ENCODE assay signal across 8 cellular contexts in genomic region chr15:33994005-33994615, GRCh38.
DNase-seq lines count a peak whose midpoint lies in the region; TF ChIP-seq lines count a peak whose summit lies in the region.

No MANE protein-coding gene starts in this region.

- H3K27ac ChIP-seq in parathyroid adenoma (no peak overlapping the region), RWPE1 (no peak overlapping the region)

- no peaks in the 10 kb centered on the region for H3K79me2 ChIP-seq in parathyroid adenoma

- POLR2A ChIA-PET in RWPE1 (lab: Yijun Ruan, JAX; ENCODE audit: low non-redundant PET): no interaction called here

- H3K4me3 ChIP-seq in astrocyte of the cerebellum (ENCODE audit: low read depth, low read length) (no peak overlapping the region), parathyroid adenoma (ENCODE audit: low read depth, low read length) (no peak overlapping the region)

- in situ Hi-C loops in astrocyte of the cerebellum (cut with HindIII; ENCODE audit: low sequenced_read_pairs): no loop called here

- CTCF ChIA-PET in RWPE1 (lab: Yijun Ruan, JAX): interaction anchor here (0.6 to 0.7 kb wide), 2 partner anchors 73 to 223 kb away, joined by 4 to 5 read pairs; no protein-coding TSS in a partner anchor

- no peaks in the 10 kb centered on the region for H3K27me3 ChIP-seq in parathyroid adenoma (ENCODE audit: control insufficient read depth, insufficient read depth, low read length)

- no peaks in the 10 kb centered on the region for H3K4me1 ChIP-seq in parathyroid adenoma

- peak; percentile 27 for DNase-seq in NOMO-1 treated with DMSO at 0.1 percent for 48 hours (lab: John Stamatoyannopoulos, UW; ENCODE audit: unreplicated experiment)
- no peak for DNase-seq in NOMO-1 treated with dmso at 0.1 percent for 144 hours (lab: John Stamatoyannopoulos, UW; ENCODE audit: unreplicated experiment)
- peak; percentile 18 for DNase-seq in NCI-H1092 (lab: John Stamatoyannopoulos, UW)
- DNase-seq in astrocyte of the cerebellum (ENCODE audit: low read depth): no peak
- DNase-seq in RWPE1 (ENCODE audit: low spot score): no peak
- no peak for DNase-seq in NCI-H446 treated with DMSO at 0.1 percent for 48 hours (lab: John Stamatoyannopoulos, UW)
- no peak for DNase-seq in GM19240 (ENCODE audit: insufficient read length, low spot score)

- H3K36me3 ChIP-seq in parathyroid adenoma (ENCODE audit: control insufficient read depth, insufficient read depth, low read length): no peaks in the 10 kb centered on the region

- H3K9me3 ChIP-seq in parathyroid adenoma (ENCODE audit: control insufficient read depth, low read length): no peaks in the 10 kb centered on the region

- TF ChIP-seq CTCF in astrocyte of the cerebellum (IDR thresholded peaks at IDR 0.05; ENCODE audit: low read depth, low read length, missing control alignments): peak; percentile 59
- TF ChIP-seq CTCF in parathyroid adenoma (IDR thresholded peaks at IDR 0.05): peak; percentile 13
- TF ChIP-seq CTCF in RWPE1 (conservative IDR thresholded peaks at IDR 0.05; ENCODE audit: low read depth): no peak; the same call in 1 of the 2 replicates

- H3K4me2 ChIP-seq in parathyroid adenoma (ENCODE audit: low read length): no peak overlapping the region

- no peak overlapping the region for H2AFZ ChIP-seq in parathyroid adenoma

- no peak overlapping the region for H3K9ac ChIP-seq in parathyroid adenoma

Comparison
In these comparisons a context has a peak if more than half of its experiments do, and no peak if none do; other contexts are left out.
1. DNase-seq: peak in NOMO-1 treated with DMSO at 0.1 percent for 48 hours (single experiment) and NCI-H1092 (single experiment); none in NOMO-1 treated with dmso at 0.1 percent for 144 hours (single experiment), astrocyte of the cerebellum (single experiment), RWPE1 (single experiment), NCI-H446 treated with DMSO at 0.1 percent for 48 hours (single experiment) and GM19240 (single experiment).